In genomic region chr3:62965311-62965710, GRCh38 we compare ENCODE assay signal across 1 cellular context.
TF ChIP-seq lines count a peak whose summit lies in the region.

No MANE protein-coding gene starts in this region.

TF ChIP-seq in K562, 482 proteins besides CTCF, POLR2A, EP300 and RAD21 (continued from another document):
- TF ChIP-seq HBP1 (CRISPR knock-in tag; IDR thresholded peaks at IDR 0.05) (no peak), MAFK (IDR thresholded peaks at IDR 0.05; ENCODE audit: low read length) (peak; percentile 95), MAFG (tag; conservative IDR thresholded peaks at IDR 0.05) (peak; percentile 87), PHB (CRISPR knock-in tag; IDR thresholded peaks at IDR 0.05) (no peak), C11orf30 (IDR thresholded peaks at IDR 0.05; ENCODE audit: low read depth) (peak; percentile 80)
TF ChIP-seq in K562: peak in this region for 5.
